Comparison of ENCODE assay signal across 8 cellular contexts in genomic region chr1:117366281-117366981, GRCh38.
A peak's percentile ranks its signal among the peaks of the same experiment; 100 is the strongest.
DNase-seq lines count a peak whose midpoint lies in the region; ATAC-seq and TF ChIP-seq lines count a peak whose summit lies in the region.

No MANE protein-coding gene starts in this region.

- peaks cover 48% of the 10 kb centered on the region for H3K4me1 Mint-ChIP-seq in memory B cell

- peak overlapping the region; percentile 88 for H3K4me3 ChIP-seq in AG10803 (ENCODE audit: low read length)

- H3K27ac Mint-ChIP-seq in memory B cell: peak overlapping the region; percentile 95

- H3K27me3 Mint-ChIP-seq in memory B cell: no peaks in the 10 kb centered on the region

- DNase-seq in AG10803 (ENCODE audit: low read depth) (peak; percentile 70), NCI-H510A (lab: John Stamatoyannopoulos, UW) (peak; percentile 53), memory B cell (ENCODE audit: low spot score in 2 of 2) (peak; percentile 88 to 93)
- DNase-seq in activated CD8-positive, alpha-beta memory T cell treated with anti-CD3 and anti-CD28 coated beads for 1 hour (ENCODE audit: extremely low read depth in 1 of 2, low read depth in 1 of 2): peak; percentile 27 to 79
- DNase-seq in effector CD8-positive, alpha-beta T cell (lab: John Stamatoyannopoulos, UW): peak; percentile 67
- DNase-seq in stimulated activated CD4-positive, alpha-beta T cell treated with anti-CD3 and anti-CD28 coated beads, TNF-alpha, amount 100 ng/mL, for 48 hours (ENCODE audit: low read depth in 3 of 3): peak; percentile 43 to 82 (median 60)

- no peaks in the 10 kb centered on the region for H3K9me3 Mint-ChIP-seq in memory B cell

- no peak for TF ChIP-seq CTCF in AG10803 (conservative IDR thresholded peaks at IDR 0.05; ENCODE audit: low read length)

- H3K4me3 Mint-ChIP-seq in memory B cell: peak overlapping the region; percentile 91

- no peaks in the 10 kb centered on the region for H3K36me3 Mint-ChIP-seq in memory B cell

- ATAC-seq in GM18873 (IDR thresholded peaks at IDR 0.05; ENCODE audit: low FRiP score, unreplicated experiment) (peak; percentile 18), HG03108 (IDR thresholded peaks at IDR 0.05; ENCODE audit: unreplicated experiment) (peak; percentile 29), memory B cell (ENCODE audit: low read depth) (peak; percentile 70)

Comparison
In these comparisons a context has a peak if more than half of its experiments do, and no peak if none do; other contexts are left out.
1. Peak in every context shown above with its lines: DNase-seq, ATAC-seq and H3K4me3 ChIP-seq.
2. ATAC-seq: peak in every context shown above with its lines; median percentile 70 in memory B cell; 29 in HG03108; 18 in GM18873.